18 cellular contexts compared by ENCODE assay signal in genomic region chr11:34056672-34057071, GRCh38. TPM values are rescaled to one million over a fixed set of nuclear protein-coding genes. Genes with fewer than 3 reads are reported as not detected.
A peak's percentile ranks its signal among the peaks of the same experiment; 100 is the strongest.
DNase-seq lines count a peak whose midpoint lies in the region; ATAC-seq, FAIRE-seq and TF ChIP-seq lines count a peak whose summit lies in the region.
"Had no signal": no experiment of that assay in that cellular context is flagged by ENCODE, and none has a peak within 500 bp of the region (broad histone marks: within the 10 kb centered on the region; RNA-seq: fewer than 3 reads in every experiment).

No MANE protein-coding gene starts in this region.

- no peak overlapping the region for H3K9ac ChIP-seq in SK-N-SH
- peak overlapping the region; percentile 65 for H3K9ac ChIP-seq in Loucy (ENCODE audit: low read depth, low read length, poor library complexity, severe bottlenecking)
- H3K9ac ChIP-seq in H1 (replicated peaks in 1 of 4; ENCODE audit: extremely low read depth in 1 of 4, low read depth in 3 of 4, low read length in 3 of 4): no peak overlapping the region; a peak in 1 of 7 replicates
- H3K9ac ChIP-seq in colonic mucosa (ENCODE audit: low read depth in 2 of 2, low read length in 2 of 2): no peak overlapping the region

- H4K91ac ChIP-seq in H1 (replicated peaks; ENCODE audit: insufficient read length, low read length): no peak overlapping the region

- FAIRE-seq in H1 (lab: Jason Lieb, UNC): no peak
- FAIRE-seq: D721Med, HTR-8/SVneo, islet of Langerhans, TTC549 had no signal

- H3K23ac ChIP-seq in H1 (ENCODE audit: insufficient read length): no peak overlapping the region

- H3K4ac ChIP-seq in H1 (replicated peaks; ENCODE audit: insufficient read length, low read depth, low read length): no peak overlapping the region

- no peak overlapping the region for H3K14ac ChIP-seq in H1 (ENCODE audit: insufficient read length)

- TF ChIP-seq EP300 in SK-N-SH (IDR thresholded peaks at IDR 0.05; ENCODE audit: borderline replicate concordance in 1 of 2, low read depth in 1 of 2, low read length in 1 of 2) (no peak), H1 (IDR thresholded peaks at IDR 0.05; ENCODE audit: borderline replicate concordance in 1 of 2, low read depth in 2 of 2, low read length in 2 of 2) (no peak)

- H3K27ac ChIP-seq in SK-N-SH (ENCODE audit: low read depth in 2 of 2, low read length in 1 of 2) (no peak overlapping the region), H1 (ENCODE audit: low read depth, low read length) (no peak overlapping the region), colonic mucosa (no peak overlapping the region)
- H3K27ac ChIP-seq: coronary artery, skin epidermis had no signal

- no peak for TF ChIP-seq POLR2A in H1 (IDR thresholded peaks at IDR 0.05; ENCODE audit: control extremely low read depth in 1 of 2, low read depth in 2 of 2, low read length in 2 of 2)

- no peak overlapping the region for H4K5ac ChIP-seq in H1 (ENCODE audit: insufficient read length, low read depth, low read length)

- H3K27ac Mint-ChIP-seq in nephron: peak overlapping the region in 2 of 3 experiments; percentile 41 to 73

- CTCF ChIA-PET in SK-N-SH (lab: Yijun Ruan, JAX) (interaction anchor here (1.3 to 2.2 kb wide), 3 partner anchors 19 to 301 kb away, joined by 3 to 9 read pairs (median 4); partner anchors contain the start of gene ABTB2), H1 (lab: Charles Lee; ENCODE audit: partially characterized antibody) (interaction anchor here (0.5 to 2.2 kb wide), 5 partner anchors 9 to 309 kb away, joined by 3 to 9 read pairs (median 3); no protein-coding TSS in a partner anchor)

- no peaks in the 10 kb centered on the region for H3K23me2 ChIP-seq in H1 (ENCODE audit: low read depth, low read length)

- no peak overlapping the region for H2BK12ac ChIP-seq in H1 (ENCODE audit: low read depth, low read length)

- H2BK5ac ChIP-seq in H1 (ENCODE audit: low read depth, low read length): no peak overlapping the region

- peaks cover 35 to 77% of the 10 kb centered on the region in 2 experiments for H3K36me3 ChIP-seq in SK-N-SH (replicated peaks in 1 of 2; ENCODE audit: control insufficient read depth in 1 of 2, insufficient read depth in 2 of 2, low read length in 1 of 2)
- H3K36me3 ChIP-seq in Loucy (ENCODE audit: insufficient read depth, low read length): peaks cover 41% of the 10 kb centered on the region
- peaks cover 0 to 37% (median 6%) of the 10 kb centered on the region in 4 experiments; a peak in 4 of 8 replicates for H3K36me3 ChIP-seq in H1 (ENCODE audit: control insufficient read depth in 2 of 4, insufficient read depth in 4 of 4, low read length in 3 of 4)
- peaks cover 5% of the 10 kb centered on the region for H3K36me3 ChIP-seq in colonic mucosa

- H3K4me2 ChIP-seq in SK-N-SH (peak overlapping the region; percentile 95; the same call in 1 of the 2 replicates), Loucy (ENCODE audit: low read depth, low read length, poor library complexity, severe bottlenecking) (peak overlapping the region; percentile 81), H1 (ENCODE audit: insufficient read depth in 1 of 2, low read depth in 2 of 2, low read length in 2 of 2) (peak overlapping the region; percentile 35 to 42; a peak in 3 of 4 replicates)

- POLR2A ChIA-PET in SK-N-SH (lab: Yijun Ruan, JAX): no interaction called here
- POLR2A ChIA-PET in H1 (lab: Charles Lee; ENCODE audit: partially characterized antibody): interaction anchor here (1.1 to 13.0 kb wide), 5 partner anchors 7 to 60 kb away, joined by 4 to 176 read pairs (median 27); partner anchors contain the start of genes CAPRIN1 and NAT10

- H3K9me2 ChIP-seq in SK-N-SH (no peaks in the 10 kb centered on the region), Loucy (replicated peaks; ENCODE audit: low read depth, low read length) (no peaks in the 10 kb centered on the region)

- no peak overlapping the region for H2AFZ ChIP-seq in SK-N-SH (ENCODE audit: low read depth)
- H2AFZ ChIP-seq in Loucy (ENCODE audit: low read length): no peak overlapping the region
- no peak overlapping the region for H2AFZ ChIP-seq in H1 (ENCODE audit: low read length)

- H3K27me3 ChIP-seq in SK-N-SH (ENCODE audit: insufficient read depth): no peaks in the 10 kb centered on the region
- H3K27me3 ChIP-seq in Loucy (ENCODE audit: insufficient read depth, low read length, poor library complexity, severe bottlenecking): peaks cover 11% of the 10 kb centered on the region
- H3K27me3 ChIP-seq in H1 (replicated peaks in 1 of 4; ENCODE audit: control insufficient read depth in 3 of 4, extremely low read depth in 1 of 4, insufficient read depth in 3 of 4, low read length in 3 of 4): no peaks in the 10 kb centered on the region
- no peaks in the 10 kb centered on the region for H3K27me3 ChIP-seq in colonic mucosa

- H3K56ac ChIP-seq in H1 (replicated peaks; ENCODE audit: insufficient read length, low read depth, low read length): no peak overlapping the region

- H4K20me1 ChIP-seq in SK-N-SH (ENCODE audit: insufficient read depth): peaks cover 83% of the 10 kb centered on the region
- H4K20me1 ChIP-seq in Loucy (ENCODE audit: insufficient read depth, low read length, poor library complexity, severe bottlenecking): peaks cover 94% of the 10 kb centered on the region
- peaks cover 14 to 18% of the 10 kb centered on the region in 2 experiments for H4K20me1 ChIP-seq in H1 (replicated peaks in 1 of 2; ENCODE audit: control insufficient read depth in 1 of 2, insufficient read depth in 2 of 2, low read length in 2 of 2)

- no peaks in the 10 kb centered on the region for H3K27me3 Mint-ChIP-seq in nephron (ENCODE audit: low read depth)
- H3K27me3 Mint-ChIP-seq: naive B cell had no signal

- H4K8ac ChIP-seq in H1 (ENCODE audit: extremely low read depth, insufficient read depth, low read length): no peak overlapping the region

- 56% methylated on average over 2 of the region's 2 CpGs for WGBS in SK-N-SH (ENCODE audit: low lambda C conversion rate)
- WGBS in H1 (ENCODE audit: extremely low coverage in 1 of 2, insufficient coverage in 1 of 2, insufficient read length in 1 of 2, insufficient replicate concordance in 2 of 2, low coverage in 1 of 2, low lambda C conversion rate in 2 of 2, missing lambda C conversion rate in 1 of 2), 2 experiments: 81% methylated on average over 2 of the region's 2 CpGs; no CpG with 5 or more reads in 1 of the 2 experiments

- H3K18ac ChIP-seq in H1 (ENCODE audit: extremely low read depth, low read length): no peak overlapping the region

- H3K4me1 ChIP-seq in SK-N-SH (ENCODE audit: control insufficient read depth in 1 of 2, insufficient read depth in 2 of 2, low read depth in 1 of 2, low read length in 1 of 2) (peaks cover 6 to 65% of the 10 kb centered on the region in 2 experiments), Loucy (ENCODE audit: insufficient read depth, low read length, poor library complexity, severe bottlenecking) (peaks cover 39% of the 10 kb centered on the region), H1 (replicated peaks in 1 of 4; ENCODE audit: control insufficient read depth in 3 of 4, insufficient read depth in 4 of 4, low read length in 3 of 4) (peaks cover 0 to 7% (median 2%) of the 10 kb centered on the region in 4 experiments; a peak in 3 of 7 replicates), colonic mucosa (peaks cover 29% of the 10 kb centered on the region)

- no peak overlapping the region for H2BK15ac ChIP-seq in H1 (ENCODE audit: low read length)

- H3K9me3 ChIP-seq in SK-N-SH (no peaks in the 10 kb centered on the region), Loucy (ENCODE audit: insufficient read depth, low read depth, low read length) (no peaks in the 10 kb centered on the region), H1 (ENCODE audit: insufficient read depth in 2 of 2, low read depth in 1 of 2, low read length in 1 of 2) (no peaks in the 10 kb centered on the region; a peak in 1 of 4 replicates), colonic mucosa (no peaks in the 10 kb centered on the region)

- H3K36me3 Mint-ChIP-seq in nephron (ENCODE audit: low read depth): peaks cover 46% of the 10 kb centered on the region
- H3K36me3 Mint-ChIP-seq: naive B cell had no signal

- no peak overlapping the region; a peak in 1 of 4 replicates for H3K4me3 ChIP-seq in SK-N-SH (ENCODE audit: low read depth in 2 of 2, low read length in 1 of 2)
- peak overlapping the region; percentile 92 for H3K4me3 ChIP-seq in Loucy (ENCODE audit: low read length, poor library complexity, severe bottlenecking)
- H3K4me3 ChIP-seq in H1 (ENCODE audit: extremely low read depth in 1 of 4, insufficient read depth in 2 of 4, low read depth in 3 of 4, low read length in 4 of 4): peak overlapping the region in 1 of 4 experiments; percentile 86; a peak in 2 of 8 replicates
- H3K4me3 ChIP-seq in colonic mucosa: no peak overlapping the region
- H3K4me3 ChIP-seq: coronary artery, skin epidermis had no signal

- TF ChIP-seq CTCF in SK-N-SH (IDR thresholded peaks at IDR 0.05) (no peak), Loucy (conservative IDR thresholded peaks at IDR 0.05; ENCODE audit: low read length) (no peak), H1 (IDR thresholded peaks at IDR 0.05; ENCODE audit: control extremely low read depth in 1 of 3, insufficient read depth in 1 of 3, low read depth in 1 of 3, low read length in 3 of 3) (no peak), nephron (IDR thresholded peaks at IDR 0.05; ENCODE audit: unreplicated experiment in 3 of 3) (no peak), colonic mucosa (IDR thresholded peaks at IDR 0.05) (no peak)

- no peaks in the 10 kb centered on the region for H3K79me1 ChIP-seq in H1 (ENCODE audit: low read depth, low read length)

- no peak for TF ChIP-seq RAD21 in SK-N-SH (IDR thresholded peaks at IDR 0.05; ENCODE audit: low read length)
- TF ChIP-seq RAD21 in H1 (IDR thresholded peaks at IDR 0.05 in 1 of 2, conservative IDR thresholded peaks at IDR 0.05 in 1 of 2; ENCODE audit: low read depth in 2 of 2, low read length in 2 of 2): no peak

- H3K79me2 ChIP-seq in SK-N-SH (ENCODE audit: insufficient read depth) (peaks cover 95% of the 10 kb centered on the region), Loucy (ENCODE audit: insufficient read depth, low read length) (peaks cover 96% of the 10 kb centered on the region), H1 (ENCODE audit: control insufficient read depth in 1 of 2, insufficient read depth in 2 of 2, low read length in 2 of 2) (peaks cover 75 to 96% of the 10 kb centered on the region in 2 experiments)

- no peak for DNase-seq in SK-N-SH
- DNase-seq in H1 (ENCODE audit: low read depth in 1 of 2, low spot score in 2 of 2): no peak
- DNase-seq in epidermal melanocyte (ENCODE audit: insufficient read length, low spot score): no peak
- no peak for DNase-seq in NCI-H1436 (lab: John Stamatoyannopoulos, UW)
- DNase-seq in colonic mucosa: no peak
- DNase-seq: 8988T, naive B cell, NCI-H146, NCI-H524 had no signal

- intact Hi-C loops in colonic mucosa (cut with DNase I): loop anchor here (5.0 kb wide), 1 partner anchor 46 kb away; no protein-coding TSS in a partner anchor

- H3F3A ChIP-seq in SK-N-SH (replicated peaks; ENCODE audit: insufficient read depth) (peaks cover 12% of the 10 kb centered on the region), Loucy (ENCODE audit: low read depth) (peaks cover 5% of the 10 kb centered on the region; the same call in 1 of the 2 replicates)

- peaks cover 36% of the 10 kb centered on the region for H3K4me1 Mint-ChIP-seq in nephron

- no peak overlapping the region for H2BK20ac ChIP-seq in H1 (ENCODE audit: low read length)

- no peaks in the 10 kb centered on the region for H3K9me3 Mint-ChIP-seq in nephron
- H3K9me3 Mint-ChIP-seq: naive B cell had no signal

- H2AK5ac ChIP-seq in H1 (ENCODE audit: low read depth, low read length): no peak overlapping the region

- peak overlapping the region; percentile 37 to 73 (median 43) for H3K4me3 Mint-ChIP-seq in nephron

- H2BK120ac ChIP-seq in H1 (replicated peaks; ENCODE audit: low read depth, low read length): no peak overlapping the region

- ATAC-seq in SK-N-SH treated with all-trans-retinoic acid at 6 μM for 48 hours: no peak

RNA-seq across cellular contexts. Expression of gene CAPRIN1, which starts 5.1 kb away (rescaled TPM):
- 67.1 and 93.4 TPM in 2 replicates for polyA plus RNA-seq in SK-N-SH (2012; rRNA removed)
- 90.0 and 90.5 TPM in 2 replicates for polyA plus RNA-seq in SK-N-SH (2012; cell fraction: cytosol; rRNA removed)
- polyA plus RNA-seq in SK-N-SH (2012; cell fraction: nucleus; rRNA removed): 54.2 and 85.1 TPM in 2 replicates
- total RNA-seq in H1 (2021; fragmentation: NEBNext Ultra II Directional; extraction: Animal tissue kit (Norgen Biotek cat#: 25700)): 295 and 317 TPM in 2 replicates
- polyA plus RNA-seq in H1 (2011; rRNA removed): 164 and 221 TPM in 2 replicates
- polyA plus RNA-seq in H1 (2011; cell fraction: cytosol; rRNA removed): 167 TPM
- 216 TPM for polyA plus RNA-seq in H1 (2011; cell fraction: nucleus; rRNA removed)
- 172 to 249 TPM (median 202 TPM) in 4 replicates for polyA plus RNA-seq in H1 (2012, experiment 1 of 2)
- polyA plus RNA-seq in H1 (2012, experiment 2 of 2): 23.5 TPM
- 191 TPM for polyA plus RNA-seq in H1 (2013, experiment 1 of 2)
- 186 TPM for polyA plus RNA-seq in H1 (2013, experiment 2 of 2)
- polyA minus RNA-seq in H1 (2011; rRNA and poly(A)+ RNA removed): 477 and 512 TPM in 2 replicates
- 178 TPM for polyA minus RNA-seq in H1 (2011; cell fraction: cytosol; rRNA and poly(A)+ RNA removed)
- 276 TPM for polyA minus RNA-seq in H1 (2011; cell fraction: nucleus; rRNA and poly(A)+ RNA removed)
- total RNA-seq in colonic mucosa: 100 to 1,000 TPM; 182 to 274 TPM

RNA-seq across cellular contexts. Expression of gene NAT10, which starts 48.8 kb away (rescaled TPM):
- polyA plus RNA-seq in SK-N-SH (2012; rRNA removed) (31.0 and 38.4 TPM in 2 replicates), H1 (2011; rRNA removed) (66.3 and 67.5 TPM in 2 replicates)
- 20.5 and 21.8 TPM in 2 replicates for polyA plus RNA-seq in SK-N-SH (2012; cell fraction: cytosol; rRNA removed)
- polyA plus RNA-seq in SK-N-SH (2012; cell fraction: nucleus; rRNA removed): 66.1 and 70.6 TPM in 2 replicates
- 88.7 and 89.6 TPM in 2 replicates for total RNA-seq in H1 (2021; fragmentation: NEBNext Ultra II Directional; extraction: Animal tissue kit (Norgen Biotek cat#: 25700))
- 53.5 TPM for polyA plus RNA-seq in H1 (2011; cell fraction: cytosol; rRNA removed)
- polyA plus RNA-seq in H1 (2011; cell fraction: nucleus; rRNA removed): 101 TPM
- 64.5 to 72.7 TPM (median 70.6 TPM) in 4 replicates for polyA plus RNA-seq in H1 (2012, experiment 1 of 2)
- 45.7 TPM for polyA plus RNA-seq in H1 (2012, experiment 2 of 2)
- 66.8 TPM for polyA plus RNA-seq in H1 (2013, experiment 1 of 2)
- polyA plus RNA-seq in H1 (2013, experiment 2 of 2): 60.0 TPM
- 99.2 and 104 TPM in 2 replicates for polyA minus RNA-seq in H1 (2011; rRNA and poly(A)+ RNA removed)
- 56.5 TPM for polyA minus RNA-seq in H1 (2011; cell fraction: cytosol; rRNA and poly(A)+ RNA removed)
- polyA minus RNA-seq in H1 (2011; cell fraction: nucleus; rRNA and poly(A)+ RNA removed): 56.3 TPM
- total RNA-seq in colonic mucosa: 10 to 100 TPM; 24.1 to 48.0 TPM

Comparison
In these comparisons a context has a peak if more than half of its experiments do, and no peak if none do; other contexts are left out.
1. H3K4me2 ChIP-seq: peak in every context shown above with its lines; median percentile 95 in SK-N-SH; 81 in Loucy; 38 in H1.